13 cellular contexts compared by ENCODE assay signal in the genomic region with DNA sequence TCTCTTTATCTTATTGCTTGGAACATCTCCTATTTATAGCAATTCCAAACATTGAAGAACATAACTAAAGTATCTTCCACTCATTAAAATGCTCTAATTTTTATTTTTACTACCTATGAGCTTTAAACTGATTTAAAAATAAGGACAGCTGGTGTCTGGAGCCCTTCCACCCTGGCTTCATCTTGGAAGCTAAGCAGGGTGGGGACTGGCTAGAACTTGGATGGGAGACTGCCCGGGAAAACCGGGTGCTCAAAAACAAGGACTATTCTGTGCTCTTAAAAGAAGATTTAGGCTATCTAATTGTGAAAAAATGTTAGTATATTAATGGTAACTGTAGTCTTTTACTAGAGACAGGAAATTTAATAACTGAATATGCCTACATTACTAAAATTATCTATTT.
A peak's percentile ranks its signal among the peaks of the same experiment; 100 is the strongest.
DNase-seq lines count a peak whose midpoint lies in the region; TF ChIP-seq lines count a peak whose summit lies in the region.
"Had no signal": no experiment of that assay in that cellular context is flagged by ENCODE, and none has a peak within 500 bp of the region (broad histone marks: within the 10 kb centered on the region; RNA-seq: fewer than 3 reads in every experiment).

No MANE protein-coding gene starts in this region.

- no peak overlapping the region for H3K4me3 Mint-ChIP-seq in osteocyte (ENCODE audit: unreplicated experiment)

- 2 to 7% methylated on average over 2 of the region's 2 CpGs for WGBS in tibial nerve, 2 donors

- H3K4me3 ChIP-seq in cardiac fibroblast (replicated peaks in 1 of 2; ENCODE audit: low read depth in 2 of 2, low read length in 2 of 2), result no peak overlapping the region
- no peak overlapping the region for H3K4me3 ChIP-seq in tibial nerve

- peaks cover 80% of the 10 kb centered on the region for H3K27me3 Mint-ChIP-seq in osteocyte (ENCODE audit: unreplicated experiment)

- H3K9me3 ChIP-seq in tibial nerve, result no peaks in the 10 kb centered on the region
- H3K9me3 ChIP-seq: neutrophil had no signal

- no peaks in the 10 kb centered on the region for H3K4me1 Mint-ChIP-seq in osteocyte (ENCODE audit: unreplicated experiment)

- no peak for TF ChIP-seq POLR2A in tibial nerve (IDR thresholded peaks at IDR 0.05)

- peak; percentile 58 for DNase-seq in ELR (ENCODE audit: low read depth)
- DNase-seq in NCI-H2227 (lab: John Stamatoyannopoulos, UW; ENCODE audit: unreplicated experiment), result peak; percentile 26
- peak; percentile 55 to 72 for DNase-seq in cardiac fibroblast (ENCODE audit: low read depth in 2 of 2)
- peak; percentile 34 for DNase-seq in midbrain (lab: John Stamatoyannopoulos, UW)
- DNase-seq in tibial nerve (ENCODE audit: low spot score in 2 of 2), result no peak
- DNase-seq in osteocyte (ENCODE audit: extremely low spot score, unreplicated experiment), result no peak
- no peak for DNase-seq in SKM-1 treated with dmso at 0.1 percent for 144 hours (lab: John Stamatoyannopoulos, UW; ENCODE audit: unreplicated experiment)
- no peak for DNase-seq in activated gamma-delta T cell treated with Interleukin-2 at 50 U/mL for 16 hours
- DNase-seq: aorta, left cardiac atrium, NCI-H2029 had no signal

- no peak for TF ChIP-seq CTCF in cardiac fibroblast (IDR thresholded peaks at IDR 0.05; ENCODE audit: low read depth, low read length)
- TF ChIP-seq CTCF in tibial nerve (IDR thresholded peaks at IDR 0.05), result no peak
- TF ChIP-seq CTCF in osteocyte (IDR thresholded peaks at IDR 0.05), result no peak

- H3K36me3 Mint-ChIP-seq in osteocyte (ENCODE audit: unreplicated experiment), result no peaks in the 10 kb centered on the region

- H3K36me3 ChIP-seq in tibial nerve, result no peaks in the 10 kb centered on the region
- H3K36me3 ChIP-seq: neutrophil had no signal

- H3K9me3 Mint-ChIP-seq in osteocyte (ENCODE audit: unreplicated experiment), result no peaks in the 10 kb centered on the region

- no peak for TF ChIP-seq EP300 in tibial nerve (IDR thresholded peaks at IDR 0.05)

- H3K4me1 ChIP-seq in tibial nerve, result no peaks in the 10 kb centered on the region

- H3K27ac ChIP-seq in tibial nerve, result no peak overlapping the region
- H3K27ac ChIP-seq: epithelial cell of prostate, neutrophil had no signal

- H3K27ac Mint-ChIP-seq in osteocyte (ENCODE audit: unreplicated experiment), result no peak overlapping the region

- H3K27me3 ChIP-seq in tibial nerve, result peaks cover 0 to 20% of the 10 kb centered on the region in 2 donors

Comparison
In these comparisons a context has a peak if more than half of its experiments do, and no peak if none do; other contexts are left out.
1. DNase-seq: peak in ELR (single experiment), NCI-H2227 (single experiment), cardiac fibroblast (2 of 2) and midbrain (single experiment); none in tibial nerve (0 of 2), osteocyte (single experiment), SKM-1 treated with dmso at 0.1 percent for 144 hours (single experiment) and activated gamma-delta T cell treated with Interleukin-2 at 50 U/mL for 16 hours (single experiment).